In genomic region chr14:80958258-80958657, GRCh38 we compare ENCODE assay signal across 20 cellular contexts. TPM values are rescaled to one million over a fixed set of nuclear protein-coding genes. Genes with fewer than 3 reads are reported as not detected.
A peak's percentile ranks its signal among the peaks of the same experiment; 100 is the strongest.
DNase-seq lines count a peak whose midpoint lies in the region; ATAC-seq and TF ChIP-seq lines count a peak whose summit lies in the region.
"Had no signal": no experiment of that assay in that cellular context is flagged by ENCODE, and none has a peak within 500 bp of the region (broad histone marks: within the 10 kb centered on the region; RNA-seq: fewer than 3 reads in every experiment).

No MANE protein-coding gene starts in this region.

- no peak overlapping the region for H2AFZ ChIP-seq in OCI-LY1 (ENCODE audit: low read length)
- H2AFZ ChIP-seq: GM23248, neural progenitor cell had no signal

- peaks cover 52% of the 10 kb centered on the region for H3K4me1 Mint-ChIP-seq in activated CD8-positive, alpha-beta memory T cell treated with anti-CD3 and anti-CD28 coated beads, Interleukin-2, amount 10 ng/mL, durations not matched to agents 7 days and 5 days
- peaks cover 41% of the 10 kb centered on the region for H3K4me1 Mint-ChIP-seq in CD8-positive, alpha-beta T cell (ENCODE audit: low read depth)
- H3K4me1 Mint-ChIP-seq in naive B cell (peaks cover 32 to 41% (median 35%) of the 10 kb centered on the region in 3 donors), progenitor cell of endocrine pancreas (ENCODE audit: low read depth) (peaks cover 4% of the 10 kb centered on the region)

- ATAC-seq in activated CD8-positive, alpha-beta memory T cell treated with anti-CD3 and anti-CD28 coated beads, Interleukin-2, amount 10 ng/mL, durations not matched to agents 7 days and 5 days, result no peak
- no peak for ATAC-seq in CD8-positive, alpha-beta T cell
- ATAC-seq in naive B cell (ENCODE audit: low read depth in 2 of 2), result no peak
- ATAC-seq: left colon; stimulated activated effector memory CD8-positive, alpha-beta T cell treated with anti-CD3 and anti-CD28 coated beads, Interleukin-12 subunit alpha, Interleukin-12 subunit beta, amount 100 ng/mL, for 72 hours had no signal

- H3K4me2 ChIP-seq in OCI-LY1 (ENCODE audit: low read length), result peak overlapping the region; percentile 91
- H3K4me2 ChIP-seq: neural progenitor cell had no signal

- no peak for DNase-seq in activated CD8-positive, alpha-beta memory T cell treated with anti-CD3 and anti-CD28 coated beads, Interleukin-2, amount 10 ng/mL, durations not matched to agents 7 days and 5 days
- DNase-seq in activated CD8-positive, alpha-beta memory T cell treated with anti-CD3 and anti-CD28 coated beads, Interleukin-2, amount 50 U/mL, for 48 hours, result no peak
- DNase-seq in CD8-positive, alpha-beta T cell, result no peak
- DNase-seq in naive B cell (no peak), progenitor cell of endocrine pancreas (ENCODE audit: low spot score, unreplicated experiment) (no peak), ureter (ENCODE audit: low spot score) (no peak)
- no peak for DNase-seq in activated CD4-positive, alpha-beta T cell treated with anti-CD3 and anti-CD28 coated beads for 4 hours
- DNase-seq: adrenal gland, GM23248, left colon, NCI-H187 treated with DMSO at 0.1 percent for 48 hours, tibial artery had no signal

- peaks cover 5% of the 10 kb centered on the region for H3K36me3 Mint-ChIP-seq in activated CD8-positive, alpha-beta memory T cell treated with anti-CD3 and anti-CD28 coated beads, Interleukin-2, amount 10 ng/mL, durations not matched to agents 7 days and 5 days
- H3K36me3 Mint-ChIP-seq in CD8-positive, alpha-beta T cell, result no peaks in the 10 kb centered on the region
- no peaks in the 10 kb centered on the region for H3K36me3 Mint-ChIP-seq in naive B cell
- no peaks in the 10 kb centered on the region for H3K36me3 Mint-ChIP-seq in progenitor cell of endocrine pancreas (ENCODE audit: insufficient read depth)
- H3K36me3 Mint-ChIP-seq: mesothelial cell of epicardium, neural progenitor cell had no signal

- H3K9me2 ChIP-seq in OCI-LY1 (ENCODE audit: low read depth, low read length), result no peaks in the 10 kb centered on the region

- no peaks in the 10 kb centered on the region for H4K20me1 ChIP-seq in OCI-LY1 (ENCODE audit: insufficient read depth, low read length)

- peaks cover 6% of the 10 kb centered on the region for H3K4me1 ChIP-seq in CD8-positive, alpha-beta T cell (ENCODE audit: insufficient read depth, low read length)
- peaks cover 59% of the 10 kb centered on the region for H3K4me1 ChIP-seq in OCI-LY1 (ENCODE audit: insufficient read depth, low read length, severe bottlenecking)
- H3K4me1 ChIP-seq: neural progenitor cell had no signal

- peak overlapping the region; percentile 69 for H3K27ac Mint-ChIP-seq in activated CD8-positive, alpha-beta memory T cell treated with anti-CD3 and anti-CD28 coated beads, Interleukin-2, amount 10 ng/mL, durations not matched to agents 7 days and 5 days
- peak overlapping the region; percentile 79 for H3K27ac Mint-ChIP-seq in CD8-positive, alpha-beta T cell
- H3K27ac Mint-ChIP-seq in naive B cell (peak overlapping the region in 4 of 6 donors; percentile 5 to 77 (median 18)), progenitor cell of endocrine pancreas (no peak overlapping the region)
- H3K27ac Mint-ChIP-seq: mesothelial cell of epicardium, neural progenitor cell had no signal

- no peaks in the 10 kb centered on the region for H3K9me3 Mint-ChIP-seq in activated CD8-positive, alpha-beta memory T cell treated with anti-CD3 and anti-CD28 coated beads, Interleukin-2, amount 10 ng/mL, durations not matched to agents 7 days and 5 days (ENCODE audit: low read depth)
- no peaks in the 10 kb centered on the region for H3K9me3 Mint-ChIP-seq in CD8-positive, alpha-beta T cell
- H3K9me3 Mint-ChIP-seq in naive B cell, result no peaks in the 10 kb centered on the region
- H3K9me3 Mint-ChIP-seq in progenitor cell of endocrine pancreas (ENCODE audit: low read depth), result no peaks in the 10 kb centered on the region
- H3K9me3 Mint-ChIP-seq: mesothelial cell of epicardium; neural progenitor cell; stimulated activated effector memory CD8-positive, alpha-beta T cell treated with anti-CD3 and anti-CD28 coated beads, Interleukin-12 subunit alpha, Interleukin-12 subunit beta, amount 100 ng/mL, for 72 hours had no signal

- peaks cover 24% of the 10 kb centered on the region for H3K27me3 Mint-ChIP-seq in activated CD8-positive, alpha-beta memory T cell treated with anti-CD3 and anti-CD28 coated beads, Interleukin-2, amount 10 ng/mL, durations not matched to agents 7 days and 5 days
- H3K27me3 Mint-ChIP-seq in CD8-positive, alpha-beta T cell (ENCODE audit: low read depth), result no peaks in the 10 kb centered on the region
- peaks cover 0 to 5% (median 0%) of the 10 kb centered on the region in 3 donors for H3K27me3 Mint-ChIP-seq in naive B cell
- peaks cover 39% of the 10 kb centered on the region for H3K27me3 Mint-ChIP-seq in progenitor cell of endocrine pancreas

- H3K27me3 ChIP-seq in CD8-positive, alpha-beta T cell (ENCODE audit: insufficient read depth, low read length), result no peaks in the 10 kb centered on the region
- H3K27me3 ChIP-seq in OCI-LY1 (ENCODE audit: insufficient read depth, low read length), result no peaks in the 10 kb centered on the region
- H3K27me3 ChIP-seq: adrenal gland, breast epithelium had no signal

- TF ChIP-seq CTCF in CD8-positive, alpha-beta T cell (IDR thresholded peaks at IDR 0.05), result no peak
- no peak for TF ChIP-seq CTCF in OCI-LY1 (IDR thresholded peaks at IDR 0.05; ENCODE audit: low read length)
- no peak for TF ChIP-seq CTCF in progenitor cell of endocrine pancreas (IDR thresholded peaks at IDR 0.05; ENCODE audit: unreplicated experiment)

- no peaks in the 10 kb centered on the region for H3K36me3 ChIP-seq in CD8-positive, alpha-beta T cell (ENCODE audit: insufficient read depth, low read length)
- no peaks in the 10 kb centered on the region for H3K36me3 ChIP-seq in OCI-LY1 (ENCODE audit: insufficient read depth, low read length)
- H3K36me3 ChIP-seq: adrenal gland, breast epithelium, neural progenitor cell, tibial artery had no signal

- no peak overlapping the region for H3K4me3 ChIP-seq in CD8-positive, alpha-beta T cell (ENCODE audit: low read depth, low read length)
- peak overlapping the region; percentile 63 for H3K4me3 ChIP-seq in OCI-LY1 (ENCODE audit: low read depth, low read length, poor library complexity, severe bottlenecking)
- H3K4me3 ChIP-seq: adrenal gland, breast epithelium, coronary artery, GM23248, neural progenitor cell, tibial artery had no signal

- no peak overlapping the region for H3K4me3 Mint-ChIP-seq in activated CD8-positive, alpha-beta memory T cell treated with anti-CD3 and anti-CD28 coated beads, Interleukin-2, amount 10 ng/mL, durations not matched to agents 7 days and 5 days
- peak overlapping the region; percentile 54 for H3K4me3 Mint-ChIP-seq in CD8-positive, alpha-beta T cell
- H3K4me3 Mint-ChIP-seq in naive B cell, result peak overlapping the region in 2 of 8 donors; percentile 10 to 54
- no peak overlapping the region for H3K4me3 Mint-ChIP-seq in progenitor cell of endocrine pancreas (ENCODE audit: low read depth)
- H3K4me3 Mint-ChIP-seq: mesothelial cell of epicardium; neural progenitor cell; stimulated activated effector memory CD8-positive, alpha-beta T cell treated with anti-CD3 and anti-CD28 coated beads, Interleukin-12 subunit alpha, Interleukin-12 subunit beta, amount 100 ng/mL, for 72 hours had no signal

- H3K27ac ChIP-seq in CD8-positive, alpha-beta T cell (ENCODE audit: low read depth, low read length), result no peak overlapping the region
- peak overlapping the region; percentile 94 for H3K27ac ChIP-seq in OCI-LY1 (ENCODE audit: low read depth, low read length, poor library complexity, severe bottlenecking)
- H3K27ac ChIP-seq: adrenal gland, breast epithelium, coronary artery, GM23248, neural progenitor cell, tibial artery had no signal

- POLR2A ChIA-PET in CD8-positive, alpha-beta T cell (lab: Charles Lee), result no interaction called here

- 0 out of 2 replicates have a peak, but pooled peaks cover 7% of the 10 kb centered on the region for H3F3A ChIP-seq in OCI-LY1 (ENCODE audit: insufficient read depth, low read length)

- H3K9ac ChIP-seq in OCI-LY1 (ENCODE audit: low read length), result peak overlapping the region; percentile 20
- H3K9ac ChIP-seq: GM23248, neural progenitor cell had no signal

- no peaks in the 10 kb centered on the region for H3K9me3 ChIP-seq in CD8-positive, alpha-beta T cell (ENCODE audit: low read length)
- H3K9me3 ChIP-seq in OCI-LY1 (ENCODE audit: low read length), result no peaks in the 10 kb centered on the region
- H3K9me3 ChIP-seq: adrenal gland, breast epithelium, tibial artery had no signal

- intact Hi-C loops in CD8-positive, alpha-beta T cell (cut with DNase I, micrococcal nuclease), result loop anchor here in 1 of 2 experiments (5.0 kb wide), 1 partner anchor 574 kb away; the partner anchor contains the start of gene SEL1L

- CTCF ChIA-PET in activated CD8-positive, alpha-beta memory T cell treated with anti-CD3 and anti-CD28 coated beads, Interleukin-2, amount 10 ng/mL, durations not matched to agents 7 days and 5 days (lab: Charles Lee), result interaction anchor here (2.5 to 7.2 kb wide), 3 partner anchors 23 to 212 kb away, joined by 8 to 149 read pairs (median 11); no protein-coding TSS in a partner anchor
- CTCF ChIA-PET in CD8-positive, alpha-beta T cell (lab: Charles Lee), result interaction anchor here (1.5 to 11.2 kb wide), 3 partner anchors 16 to 38 kb away, joined by 4 to 210 read pairs (median 7); no protein-coding TSS in a partner anchor

- no peaks in the 10 kb centered on the region for H3K79me2 ChIP-seq in OCI-LY1 (ENCODE audit: insufficient read depth, low read length)

RNA-seq across cellular contexts. Expression of gene TSHR, which starts 2.8 kb away (rescaled TPM):
- total RNA-seq in activated CD8-positive, alpha-beta memory T cell treated with anti-CD3 and anti-CD28 coated beads, Interleukin-2, amount 10 ng/mL, durations not matched to agents 7 days and 5 days, result under 1 TPM in 1 of 2 experiments, not detected in 1; 0.73 TPM
- not detected for total RNA-seq in CD8-positive, alpha-beta T cell
- not detected for polyA plus RNA-seq in naive B cell (ENCODE audit: low read depth in 6 of 6)
- total RNA-seq in progenitor cell of endocrine pancreas (0.24 TPM in 1 of 2 replicates, not detected in the other), ureter (not detected)
- total RNA-seq: GM23248, mesothelial cell of epicardium, RPMI7951 had no signal
- polyA plus RNA-seq: AG04450, GM23248 had no signal

RNA-seq across cellular contexts. Expression of gene CEP128, which starts 16.7 kb away (rescaled TPM):
- total RNA-seq in activated CD8-positive, alpha-beta memory T cell treated with anti-CD3 and anti-CD28 coated beads, Interleukin-2, amount 10 ng/mL, durations not matched to agents 7 days and 5 days, result 10 to 100 TPM; 28.9 to 47.4 TPM
- total RNA-seq in CD8-positive, alpha-beta T cell, result 1 to 10 TPM; 7.6 to 9.8 TPM
- polyA plus RNA-seq in naive B cell (ENCODE audit: low read depth in 6 of 6), result 1 to 10 TPM; 1.5 to 5.1 (median 2.7) TPM
- total RNA-seq in progenitor cell of endocrine pancreas, result 15.9 and 16.5 TPM in 2 replicates
- total RNA-seq in ureter, result 11.5 TPM
